8 cellular contexts compared by ENCODE assay signal in the genomic region with DNA sequence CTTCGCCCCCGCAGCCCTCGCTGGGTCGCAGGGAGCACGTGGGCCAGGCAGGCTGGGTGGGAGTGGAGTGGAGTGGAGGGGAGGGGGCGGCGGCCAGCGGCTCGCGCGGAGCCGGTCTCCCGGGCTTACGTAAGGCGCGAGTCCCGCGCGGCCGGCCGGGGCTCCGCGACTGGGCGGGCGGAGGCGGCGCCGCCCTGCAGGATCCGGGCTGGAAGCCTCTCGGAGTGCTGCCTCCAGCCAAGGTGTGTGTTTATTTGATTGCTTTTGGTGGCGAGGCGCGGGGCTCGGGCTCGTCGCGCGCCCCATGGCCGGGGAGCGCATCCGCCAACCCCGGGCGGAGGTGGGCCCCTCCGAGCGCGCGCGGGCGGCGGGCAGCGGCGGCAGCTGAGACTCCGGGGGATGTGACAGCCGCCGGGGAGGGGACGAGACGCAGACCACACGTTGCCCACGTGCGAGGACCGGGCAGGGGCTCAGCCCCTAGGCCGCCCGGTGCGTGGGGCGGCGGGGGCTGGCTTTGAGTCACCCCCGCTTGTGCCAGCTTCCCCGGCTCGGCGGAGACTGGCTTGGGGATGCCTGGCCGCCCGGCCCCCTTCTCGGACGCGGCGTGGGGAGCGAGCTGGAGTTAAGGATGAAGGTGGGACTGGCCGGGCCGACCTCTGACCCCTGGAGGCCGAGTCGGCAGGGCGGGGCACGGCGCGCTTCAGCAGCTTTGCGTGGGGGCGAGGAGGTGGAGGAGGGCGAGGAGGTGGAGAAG. TPM values are rescaled to one million over a fixed set of nuclear protein-coding genes. Genes with fewer than 3 reads are reported as not detected.
DNase-seq lines count a peak whose midpoint lies in the region; ATAC-seq and TF ChIP-seq lines count a peak whose summit lies in the region.

No MANE protein-coding gene starts in this region.

- DNase-seq in CD4-positive, alpha-beta memory T cell: peak in 3 of 5 donors; percentile 6 to 31 (median 9)
- DNase-seq in RKO (ENCODE audit: low spot score) (peak; percentile 62), ascending aorta (ENCODE audit: low spot score in 2 of 2) (peak in 1 of 2 donors; percentile 73), hypothalamus (lab: John Stamatoyannopoulos, UW) (peak in 26 of 51 donors; percentile 9 to 70 (median 28)), sigmoid colon (peak; percentile 69)
- DNase-seq in central memory CD4-positive, alpha-beta T cell: no peak

- no peaks in the 10 kb centered on the region for H3K9me3 ChIP-seq in CD4-positive, alpha-beta memory T cell (ENCODE audit: control insufficient read depth in 1 of 2, low read length in 2 of 2)
- no peaks in the 10 kb centered on the region for H3K9me3 ChIP-seq in ascending aorta
- no peaks in the 10 kb centered on the region for H3K9me3 ChIP-seq in sigmoid colon

- H3K9me3 Mint-ChIP-seq in CD4-positive, alpha-beta memory T cell: peaks cover 0 to 2% (median 0%) of the 10 kb centered on the region in 8 donors

- TF ChIP-seq EP300 in sigmoid colon (IDR thresholded peaks at IDR 0.05): no peak

- no peak for TF ChIP-seq POLR2A in sigmoid colon (IDR thresholded peaks at IDR 0.05)

- H3K4me3 ChIP-seq in CD4-positive, alpha-beta memory T cell (ENCODE audit: low read length in 2 of 2): peak overlapping the region in 1 of 2 donors; percentile 8
- H3K4me3 ChIP-seq in ascending aorta (peak overlapping the region; percentile 81 to 89), sigmoid colon (peak overlapping the region; percentile 56 to 91 (median 66))

- CTCF ChIA-PET in CD4-positive, alpha-beta memory T cell (lab: Charles Lee; ENCODE audit: partially characterized antibody): no interaction called here

- H3K4me1 ChIP-seq in CD4-positive, alpha-beta memory T cell (ENCODE audit: insufficient read depth, low read length): peaks cover 14% of the 10 kb centered on the region
- H3K4me1 ChIP-seq in ascending aorta (peaks cover 0 to 3% of the 10 kb centered on the region in 2 donors), sigmoid colon (peaks cover 0 to 26% (median 20%) of the 10 kb centered on the region in 4 donors)

- H3K27me3 ChIP-seq in CD4-positive, alpha-beta memory T cell (ENCODE audit: insufficient read depth, low read length): peaks cover 5% of the 10 kb centered on the region
- H3K27me3 ChIP-seq in ascending aorta (no peaks in the 10 kb centered on the region), sigmoid colon (no peaks in the 10 kb centered on the region)

- ATAC-seq in GM19324 (IDR thresholded peaks at IDR 0.05; ENCODE audit: low FRiP score, unreplicated experiment) (peak; percentile 42), HG03280 (IDR thresholded peaks at IDR 0.05; ENCODE audit: unreplicated experiment) (peak; percentile 65)

- 0% methylated on average over 88 of the region's 88 CpGs for WGBS in sigmoid colon, 2 donors

- H3K36me3 ChIP-seq in CD4-positive, alpha-beta memory T cell (ENCODE audit: insufficient read depth, low read length): no peaks in the 10 kb centered on the region
- H3K36me3 ChIP-seq in ascending aorta (no peaks in the 10 kb centered on the region), sigmoid colon (no peaks in the 10 kb centered on the region)

- H3K27ac ChIP-seq in CD4-positive, alpha-beta memory T cell (ENCODE audit: low read depth, low read length): no peak overlapping the region
- H3K27ac ChIP-seq in ascending aorta: peak overlapping the region; percentile 92 to 93
- peak overlapping the region; percentile 80 to 94 (median 91) for H3K27ac ChIP-seq in sigmoid colon

- intact Hi-C loops in CD4-positive, alpha-beta memory T cell (cut with micrococcal nuclease): no loop called here
- intact Hi-C loops in ascending aorta (cut with DNase I): loop anchor here (2.0 kb wide), 3 partner anchors 27 to 79 kb away; no protein-coding TSS in a partner anchor
- intact Hi-C loops in sigmoid colon (cut with DNase I): loop anchor here (5.0 to 10.0 kb wide), 4 partner anchors 65 to 275 kb away; a partner anchor contains a TSS

- peaks cover 33 to 44% of the 10 kb centered on the region in 2 donors for H3K27me3 Mint-ChIP-seq in CD4-positive, alpha-beta memory T cell

- H3K4me3 Mint-ChIP-seq in CD4-positive, alpha-beta memory T cell: peak overlapping the region; percentile 75 to 86 (median 79)

- no peak overlapping the region for H3K27ac Mint-ChIP-seq in CD4-positive, alpha-beta memory T cell

- no peaks in the 10 kb centered on the region for H3K36me3 Mint-ChIP-seq in CD4-positive, alpha-beta memory T cell

- POLR2A ChIA-PET in CD4-positive, alpha-beta memory T cell (lab: Charles Lee; ENCODE audit: partially characterized antibody): no interaction called here

- no peak for TF ChIP-seq CTCF in ascending aorta (IDR thresholded peaks at IDR 0.05)
- no peak for TF ChIP-seq CTCF in sigmoid colon (IDR thresholded peaks at IDR 0.05)

- H3K4me1 Mint-ChIP-seq in CD4-positive, alpha-beta memory T cell: peaks cover 9 to 18% (median 14%) of the 10 kb centered on the region in 4 donors

RNA-seq across cellular contexts. Expression of a gene that starts 0.4 kb away (rescaled TPM):
- 1 to 10 TPM; 1.3 to 1.9 TPM for total RNA-seq in CD4-positive, alpha-beta memory T cell
- polyA plus RNA-seq in CD4-positive, alpha-beta memory T cell: not detected
- total RNA-seq in ascending aorta (29.5 TPM), sigmoid colon (10 to 100 TPM; 37.8 to 74.1 (median 46.2) TPM)
- polyA plus RNA-seq in sigmoid colon: 10 to 100 TPM in 2 of 3 donors, 1 to 10 TPM in 1; 9.7 to 13.5 (median 10.8) TPM

Comparison
In these comparisons a context has a peak if more than half of its experiments do, and no peak if none do; other contexts are left out.
1. RNA of a gene that starts 0.4 kb away (total RNA-seq): 37.8 to 74.1 TPM in sigmoid colon and 29.5 TPM in ascending aorta (single experiment); 1.3 to 1.9 TPM in CD4-positive, alpha-beta memory T cell; every median in the first group is over 10 times any median in the second.